Comparison of ENCODE assay signal across 29 cellular contexts in the genomic region with DNA sequence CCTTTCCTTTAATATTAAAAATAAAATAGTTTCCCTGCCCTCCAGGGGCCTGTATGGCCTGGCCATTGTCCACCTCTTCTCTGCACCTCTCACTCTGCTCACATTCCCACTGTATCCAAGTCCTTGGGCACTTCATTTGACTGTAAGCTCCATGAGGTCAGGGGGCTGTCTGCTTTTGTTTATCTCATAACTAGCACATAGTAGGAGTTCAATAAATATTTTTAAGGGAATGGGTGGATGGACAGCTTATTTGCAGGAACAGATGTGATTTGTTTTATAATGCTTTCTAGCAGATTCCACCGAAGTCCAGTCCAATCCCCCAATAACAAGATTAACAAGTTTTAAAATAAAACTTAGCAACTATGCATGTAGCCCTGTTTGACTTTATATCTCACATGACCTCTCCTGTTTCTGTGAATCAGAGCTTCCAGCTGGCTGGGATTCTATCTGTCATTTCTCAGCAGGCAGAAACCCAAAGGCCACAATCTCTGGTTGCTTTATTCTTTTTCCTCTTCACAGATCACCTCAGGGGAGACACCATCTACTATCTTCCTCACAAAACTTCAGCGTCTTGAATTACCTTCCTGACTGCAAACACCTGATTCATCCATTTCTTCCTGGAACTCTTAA.
"Had no signal": no experiment of that assay in that cellular context is flagged by ENCODE, and none has a peak within 500 bp of the region (broad histone marks: within the 10 kb centered on the region; RNA-seq: fewer than 3 reads in every experiment).

No MANE protein-coding gene starts in this region.

- H3K4me3 Mint-ChIP-seq: activated naive CD8-positive, alpha-beta T cell treated with anti-CD3 and anti-CD28 coated beads for 36 hours; dendritic cell treated with granulocyte-macrophage colony-stimulating factor and Interleukin-4, amounts not matched to agents 40 ng/mL and 50 ng/mL, for 4 days; natural killer cell treated with Interleukin-12 subunit alpha and Interleukin-12 subunit beta and Interleukin-15 and Interleukin-18, amount 100 ng/mL, for 72 hours; stimulated activated naive B cell treated with anti-CD40 and anti-IgM and Interleukin-4, amounts not matched to agents 10 μg/mL and 1 μg/mL and 100 μg/mL, for 72 hours; T-helper 1 cell treated with Interleukin-12 subunit alpha and Interleukin-12 subunit beta and Interleukin-4 antibody, amounts not matched to agents 30 μg/mL and 1 μg/mL, for 36 hours had no signal

- H3K4me3 ChIP-seq: breast epithelium, esophagus muscularis mucosa, heart left ventricle, left lung, lower lobe of right lung, sigmoid colon, smooth muscle cell, thoracic aorta, uterus had no signal

- H3K27me3 ChIP-seq: breast epithelium, esophagus muscularis mucosa, foreskin keratinocyte, heart left ventricle, left lung, sigmoid colon, uterus had no signal

- H3K27ac ChIP-seq: breast epithelium, esophagus muscularis mucosa, foreskin keratinocyte, heart left ventricle, left lung, lower lobe of right lung, sigmoid colon, thoracic aorta, uterus, WERI-Rb-1 had no signal

- H3K4me2 ChIP-seq: smooth muscle cell had no signal

- H3K36me3 ChIP-seq: breast epithelium, esophagus muscularis mucosa, heart left ventricle, left lung, lower lobe of right lung, sigmoid colon, thoracic aorta, uterus, WERI-Rb-1 had no signal

- ATAC-seq: activated CD4-positive, CD25-positive, alpha-beta regulatory T cell treated with anti-CD3 and anti-CD28 coated beads, Interleukin-2, amount 50 U/mL, for 24 hours; foreskin keratinocyte; heart left ventricle; left lung; lower lobe of right lung; natural killer cell treated with Interleukin-12 subunit alpha and Interleukin-12 subunit beta and Interleukin-15 and Interleukin-18, amount 100 ng/mL, for 72 hours; stimulated activated naive B cell treated with anti-CD40 and anti-IgM and Interleukin-4, amounts not matched to agents 10 μg/mL and 1 μg/mL and 100 μg/mL, for 72 hours had no signal

- H3K9me3 ChIP-seq: breast epithelium, lower lobe of right lung, thoracic aorta, uterus had no signal

- DNase-seq: activated CD4-positive, alpha-beta T cell treated with anti-CD3 and anti-CD28 coated beads for 48 hours; activated CD4-positive, alpha-beta T cell treated with anti-CD3 and anti-CD28 coated beads, Interleukin-2, amount 50 U/mL, for 48 hours; activated CD8-positive, alpha-beta memory T cell treated with anti-CD3 and anti-CD28 coated beads for 24 hours; activated effector memory CD4-positive, alpha-beta T cell treated with Interleukin-2 at 50 U/mL for 16 hours; activated naive CD4-positive, alpha-beta T cell treated with Interleukin-2 at 50 U/mL for 16 hours; activated naive CD8-positive, alpha-beta T cell treated with anti-CD3 and anti-CD28 coated beads for 36 hours; central memory CD4-positive, alpha-beta T cell; heart left ventricle; kidney glomerular epithelial cell; left lung; lower lobe of right lung; mesenchymal stem cell; sigmoid colon; stimulated activated CD4-positive, alpha-beta T cell treated with anti-CD3 and anti-CD28 coated beads, Interleukin-1b, Interleukin-23, amount 100 ng/mL, for 48 hours; stimulated activated CD4-positive, alpha-beta T cell treated with anti-CD3 and anti-CD28 coated beads, Interleukin-4, amount 100 ng/mL, for 4 hours; stimulated activated naive B cell treated with anti-CD40 and anti-IgM and Interleukin-4, amounts not matched to agents 10 μg/mL and 1 μg/mL and 100 μg/mL, for 72 hours; T-helper 9 cell; trophoblast cell; uterus; WERI-Rb-1 had no signal

- H3K36me3 Mint-ChIP-seq: activated naive CD8-positive, alpha-beta T cell treated with anti-CD3 and anti-CD28 coated beads for 36 hours; natural killer cell treated with Interleukin-12 subunit alpha and Interleukin-12 subunit beta and Interleukin-15 and Interleukin-18, amount 100 ng/mL, for 72 hours; stimulated activated naive B cell treated with anti-CD40 and anti-IgM and Interleukin-4, amounts not matched to agents 10 μg/mL and 1 μg/mL and 100 μg/mL, for 72 hours had no signal

- H3K4me1 Mint-ChIP-seq: activated naive CD8-positive, alpha-beta T cell treated with anti-CD3 and anti-CD28 coated beads for 36 hours; stimulated activated naive B cell treated with anti-CD40 and anti-IgM and Interleukin-4, amounts not matched to agents 10 μg/mL and 1 μg/mL and 100 μg/mL, for 72 hours had no signal

- H3K27me3 Mint-ChIP-seq: activated naive CD8-positive, alpha-beta T cell treated with anti-CD3 and anti-CD28 coated beads for 36 hours; dendritic cell treated with granulocyte-macrophage colony-stimulating factor and Interleukin-4, amounts not matched to agents 40 ng/mL and 50 ng/mL, for 4 days; stimulated activated naive B cell treated with anti-CD40 and anti-IgM and Interleukin-4, amounts not matched to agents 10 μg/mL and 1 μg/mL and 100 μg/mL, for 72 hours had no signal

- H3K4me1 ChIP-seq: breast epithelium, esophagus muscularis mucosa, foreskin keratinocyte, heart left ventricle, left lung, lower lobe of right lung, sigmoid colon, uterus had no signal

- H3K27ac Mint-ChIP-seq: activated naive CD8-positive, alpha-beta T cell treated with anti-CD3 and anti-CD28 coated beads for 36 hours; dendritic cell treated with granulocyte-macrophage colony-stimulating factor and Interleukin-4, amounts not matched to agents 40 ng/mL and 50 ng/mL, for 4 days; natural killer cell treated with Interleukin-12 subunit alpha and Interleukin-12 subunit beta and Interleukin-15 and Interleukin-18, amount 100 ng/mL, for 72 hours; stimulated activated naive B cell treated with anti-CD40 and anti-IgM and Interleukin-4, amounts not matched to agents 10 μg/mL and 1 μg/mL and 100 μg/mL, for 72 hours; T-helper 1 cell treated with Interleukin-12 subunit alpha and Interleukin-12 subunit beta and Interleukin-4 antibody, amounts not matched to agents 30 μg/mL and 1 μg/mL, for 36 hours had no signal
